In genomic region chr13:113724016-113724758, GRCh38 we compare ENCODE assay signal across 1 cellular context.
TF ChIP-seq lines count a peak whose summit lies in the region.

No MANE protein-coding gene starts in this region.

TF ChIP-seq in SK-N-SH treated with all-trans-retinoic acid at 6 μM for 48 hours, 23 proteins besides CTCF, POLR2A, EP300 and RAD21 (continued from another document):
- no peak for TF ChIP-seq PPARA (CRISPR knock-in tag; IDR thresholded peaks at IDR 0.05; ENCODE audit: borderline replicate concordance)
